In the genomic region with DNA sequence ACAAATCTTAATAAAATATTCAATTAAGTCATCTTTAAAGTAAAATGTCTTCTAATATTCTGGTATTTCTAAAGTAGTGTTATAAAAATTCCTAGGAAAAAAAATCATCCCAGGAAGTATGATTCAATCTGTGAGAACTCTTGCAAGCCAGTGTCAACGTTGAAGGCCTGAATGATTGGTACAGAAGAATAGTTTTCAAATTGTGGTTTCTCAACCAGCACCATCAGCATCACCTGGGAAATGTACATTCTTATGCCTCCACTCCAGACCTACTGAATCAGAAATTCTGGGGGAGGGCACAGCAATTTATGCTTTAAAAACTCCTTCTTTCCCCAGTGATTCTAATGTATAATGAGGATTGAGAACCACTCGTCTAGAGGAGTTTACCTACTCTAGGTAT, we compare ENCODE assay signal across 12 cellular contexts.
"Had no signal": no experiment of that assay in that cellular context is flagged by ENCODE, and none has a peak within 500 bp of the region (broad histone marks: within the 10 kb centered on the region; RNA-seq: fewer than 3 reads in every experiment).

No MANE protein-coding gene starts in this region.

- H3K9me3 ChIP-seq: left lung, sigmoid colon, thoracic aorta had no signal

- ATAC-seq: left lung, T-helper 17 cell, WTC11 had no signal

- H3K36me3 ChIP-seq: left lung, sigmoid colon, thoracic aorta had no signal

- H3K27me3 ChIP-seq: left lung had no signal

- H3K27ac ChIP-seq: coronary artery, left lung, sigmoid colon, thoracic aorta had no signal

- H3K4me1 ChIP-seq: left lung, sigmoid colon had no signal

- DNase-seq: activated CD4-positive, alpha-beta T cell treated with anti-CD3 and anti-CD28 coated beads for 48 hours; activated naive CD4-positive, alpha-beta T cell; aorta; effector memory CD4-positive, alpha-beta T cell; left lung; nephron progenitor cell; sigmoid colon; stimulated activated CD4-positive, alpha-beta T cell treated with anti-CD3 and anti-CD28 coated beads, Interleukin-2, amount 100 ng/mL, for 48 hours; T-helper 17 cell had no signal

- H3K4me3 ChIP-seq: coronary artery, left lung, sigmoid colon, thoracic aorta had no signal
